ENCODE assay signal across 13 cellular contexts in the genomic region with DNA sequence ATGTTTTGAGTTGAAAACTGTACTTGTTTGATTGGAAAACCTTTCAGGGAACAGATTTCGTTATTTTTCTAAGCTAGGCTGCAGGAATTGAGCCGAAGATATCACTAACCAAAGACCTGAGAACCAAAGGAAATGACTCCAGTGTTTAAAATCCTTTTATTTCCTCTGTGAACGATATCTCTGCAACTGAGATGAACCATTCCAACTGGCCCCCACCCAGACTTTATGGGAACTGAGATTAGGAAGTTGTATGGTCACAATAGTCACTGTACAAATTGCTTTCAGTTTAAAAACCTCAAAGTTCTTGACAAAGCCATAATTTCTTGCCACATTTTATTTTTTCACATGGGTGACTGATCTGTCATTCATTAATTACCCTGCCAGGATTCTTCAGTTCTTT.
DNase-seq lines count a peak whose midpoint lies in the region; ATAC-seq, FAIRE-seq and TF ChIP-seq lines count a peak whose summit lies in the region.
"Had no signal": no experiment of that assay in that cellular context is flagged by ENCODE, and none has a peak within 500 bp of the region (broad histone marks: within the 10 kb centered on the region; RNA-seq: fewer than 3 reads in every experiment).

No MANE protein-coding gene starts in this region.

- H3K27ac Mint-ChIP-seq in naive thymus-derived CD4-positive, alpha-beta T cell = no peak overlapping the region
- H3K27ac Mint-ChIP-seq: CD14-positive monocyte had no signal

- H3K4me3 ChIP-seq in naive thymus-derived CD4-positive, alpha-beta T cell (ENCODE audit: low read length) = no peak overlapping the region

- no peak overlapping the region for H3K4me3 Mint-ChIP-seq in naive thymus-derived CD4-positive, alpha-beta T cell

- no peaks in the 10 kb centered on the region for H3K4me1 ChIP-seq in naive thymus-derived CD4-positive, alpha-beta T cell (ENCODE audit: control insufficient read depth in 2 of 2, insufficient read depth in 2 of 2, low read length in 2 of 2)

- H3K27me3 ChIP-seq in naive thymus-derived CD4-positive, alpha-beta T cell (ENCODE audit: control insufficient read depth in 2 of 2, insufficient read depth in 2 of 2, low read length in 2 of 2) = no peaks in the 10 kb centered on the region

- no peaks in the 10 kb centered on the region for H3K9me3 ChIP-seq in naive thymus-derived CD4-positive, alpha-beta T cell (ENCODE audit: control insufficient read depth in 2 of 3, low read length in 3 of 3)

- H3K27ac ChIP-seq in naive thymus-derived CD4-positive, alpha-beta T cell (ENCODE audit: low read depth, low read length) = no peak overlapping the region
- H3K27ac ChIP-seq: epithelial cell of prostate, HL-60 had no signal

- POLR2A ChIA-PET in naive thymus-derived CD4-positive, alpha-beta T cell (lab: Charles Lee) = no interaction called here

- FAIRE-seq in GM12891 (lab: Jason Lieb, UNC) = no peak

- H3K4me1 Mint-ChIP-seq in naive thymus-derived CD4-positive, alpha-beta T cell = peaks cover 0 to 8% (median 2%) of the 10 kb centered on the region in 7 donors

- intact Hi-C loops in naive thymus-derived CD4-positive, alpha-beta T cell (cut with micrococcal nuclease) = no loop called here

- peaks cover 0 to 3% (median 0%) of the 10 kb centered on the region in 5 donors for H3K36me3 Mint-ChIP-seq in naive thymus-derived CD4-positive, alpha-beta T cell
- H3K36me3 Mint-ChIP-seq: CD14-positive monocyte had no signal

- no peaks in the 10 kb centered on the region for H3K36me3 ChIP-seq in naive thymus-derived CD4-positive, alpha-beta T cell (ENCODE audit: control insufficient read depth in 2 of 3, insufficient read depth in 3 of 3, low read length in 3 of 3)

- ATAC-seq in GM21717 (IDR thresholded peaks at IDR 0.05; ENCODE audit: unreplicated experiment) = no peak
- ATAC-seq in naive thymus-derived CD4-positive, alpha-beta T cell = no peak

- peaks cover 0 to 4% (median 0%) of the 10 kb centered on the region in 11 donors for H3K9me3 Mint-ChIP-seq in naive thymus-derived CD4-positive, alpha-beta T cell

- TF ChIP-seq POLR2A in GM12891 (IDR thresholded peaks at IDR 0.05; ENCODE audit: low read depth, low read length) = no peak

- H3K27me3 Mint-ChIP-seq in naive thymus-derived CD4-positive, alpha-beta T cell = peaks cover 0 to 7% (median 6%) of the 10 kb centered on the region in 5 donors

- DNase-seq in GM12891 (ENCODE audit: insufficient read length, low spot score) (no peak), RPMI8226 (peak; percentile 23), glomerular visceral epithelial cell (ENCODE audit: extremely low spot score) (peak; percentile 69), renal cortical epithelial cell (ENCODE audit: low read depth) (peak; percentile 39), SHP77 treated with DMSO at 0.1 percent for 48 hours (lab: John Stamatoyannopoulos, UW) (no peak), T-helper 1 cell (no peak)
- no peak for DNase-seq in naive thymus-derived CD4-positive, alpha-beta T cell
- DNase-seq: NCI-H524 treated with DMSO at 0.1 percent for 48 hours, T-helper 2 cell had no signal

- CTCF ChIA-PET in naive thymus-derived CD4-positive, alpha-beta T cell (lab: Charles Lee) = no interaction called here

TF ChIP-seq in GM12891, 5 proteins besides CTCF, POLR2A, EP300 and RAD21:
- TF ChIP-seq SPI1 (IDR thresholded peaks at IDR 0.05; ENCODE audit: low read depth, low read length) = peak; percentile 11; the same call in 1 of the 2 replicates
- no peak for TF ChIP-seq POU2F2 (IDR thresholded peaks at IDR 0.05; ENCODE audit: low read depth, low read length)
- TF ChIP-seq PAX5 (IDR thresholded peaks at IDR 0.05; ENCODE audit: insufficient read depth, low read length, severe bottlenecking) = no peak
- TF ChIP-seq POLR2AphosphoS5 (IDR thresholded peaks at IDR 0.05; ENCODE audit: low read depth, low read length) = no peak
- no peak for TF ChIP-seq TAF1 (IDR thresholded peaks at IDR 0.05; ENCODE audit: low read depth, low read length)

Comparison
In these comparisons a context has a peak if more than half of its experiments do, and no peak if none do; other contexts are left out.
1. DNase-seq: peak in RPMI8226 (single experiment), glomerular visceral epithelial cell (single experiment) and renal cortical epithelial cell (single experiment); none in GM12891 (single experiment), SHP77 treated with DMSO at 0.1 percent for 48 hours (single experiment), naive thymus-derived CD4-positive, alpha-beta T cell (0 of 9) and T-helper 1 cell (0 of 5).